Comparison of ENCODE assay signal across 9 cellular contexts in genomic region chr14:100708349-100709217, GRCh38. TPM values are rescaled to one million over a fixed set of nuclear protein-coding genes. Genes with fewer than 3 reads are reported as not detected.
DNase-seq lines count a peak whose midpoint lies in the region; FAIRE-seq and TF ChIP-seq lines count a peak whose summit lies in the region.
"Had no signal": no experiment of that assay in that cellular context is flagged by ENCODE, and none has a peak within 500 bp of the region (broad histone marks: within the 10 kb centered on the region; RNA-seq: fewer than 3 reads in every experiment).

No MANE protein-coding gene starts in this region.

- no peaks in the 10 kb centered on the region for H3K9me3 ChIP-seq in endothelial cell of umbilical vein (replicated peaks; ENCODE audit: control insufficient read depth, insufficient read depth, low read length)

- H3K9me1 ChIP-seq in endothelial cell of umbilical vein (replicated peaks; ENCODE audit: control insufficient read depth, extremely low read depth, insufficient read depth, low read length): no peaks in the 10 kb centered on the region

- no peak overlapping the region for H3K27ac ChIP-seq in endothelial cell of umbilical vein (ENCODE audit: insufficient read depth, low read depth, low read length)

- H4K20me1 ChIP-seq in endothelial cell of umbilical vein (replicated peaks; ENCODE audit: control insufficient read depth, extremely low read depth, insufficient read depth, low read length): no peaks in the 10 kb centered on the region

- H2AFZ ChIP-seq in endothelial cell of umbilical vein (ENCODE audit: low read depth, low read length): peak overlapping the region; percentile 59

- no peaks in the 10 kb centered on the region for H3K36me3 ChIP-seq in endothelial cell of umbilical vein (ENCODE audit: control insufficient read depth in 2 of 2, extremely low read depth in 1 of 2, insufficient read depth in 2 of 2, low read length in 2 of 2)

- POLR2A ChIA-PET in endothelial cell of umbilical vein (lab: Charles Lee): no interaction called here

- dilution Hi-C loops in endothelial cell of umbilical vein (cut with MboI; ENCODE audit: extremely low pct_ligation_motif_present, low sequenced_read_pairs): no loop called here

- TF ChIP-seq POLR2A in endothelial cell of umbilical vein (IDR thresholded peaks at IDR 0.05; ENCODE audit: low read depth, low read length): no peak
- no peak for TF ChIP-seq POLR2A in lower leg skin (IDR thresholded peaks at IDR 0.05)

- H3K4me3 ChIP-seq in endothelial cell of umbilical vein (replicated peaks in 1 of 3; ENCODE audit: insufficient read depth in 1 of 3, low read depth in 1 of 3, low read length in 3 of 3) (no peak overlapping the region), lower leg skin (ENCODE audit: low read depth, poor library complexity, severe bottlenecking) (no peak overlapping the region)

- 52 to 61% methylated on average over 34 to 37 of the region's 38 CpGs for WGBS in lower leg skin, 2 donors

- H3K79me2 ChIP-seq in endothelial cell of umbilical vein (ENCODE audit: control insufficient read depth, insufficient read depth, low read length): no peaks in the 10 kb centered on the region

- peaks cover 5% of the 10 kb centered on the region for H3K4me1 ChIP-seq in endothelial cell of umbilical vein (ENCODE audit: control insufficient read depth, extremely low read depth, insufficient read depth, low read length)

- DNase-seq in COLO668 (lab: John Stamatoyannopoulos, UW; ENCODE audit: unreplicated experiment): peak; percentile 71
- DNase-seq in NCI-H187 treated with DMSO at 0.1 percent for 48 hours (lab: John Stamatoyannopoulos, UW): peak; percentile 27
- DNase-seq in endothelial cell of umbilical vein (ENCODE audit: low read depth, low spot score): no peak
- DNase-seq in myocyte (ENCODE audit: low read depth): peak; percentile 48
- DNase-seq in GOT3 (lab: John Stamatoyannopoulos, UW): no peak
- DNase-seq in lower leg skin (ENCODE audit: low spot score in 2 of 2): no peak
- DNase-seq in globus pallidus (ENCODE audit: low spot score): no peak
- no peak for DNase-seq in activated T-cell treated with anti-CD3 and anti-CD28 coated beads, Interleukin-2, amount 50 U/mL, for 1 hour

- H3K9ac ChIP-seq in endothelial cell of umbilical vein (replicated peaks; ENCODE audit: extremely low read depth, insufficient read depth, low read length): no peak overlapping the region

- intact Hi-C loops in endothelial cell of umbilical vein (cut with micrococcal nuclease) (loop anchor here (5.0 kb wide), 1 partner anchor 194 kb away; the partner anchor contains the start of gene RTL1), lower leg skin (cut with DNase I; ENCODE audit: low total_unique reads) (no loop called here)

- CTCF ChIA-PET in endothelial cell of umbilical vein (lab: Charles Lee): interaction anchor here (4.0 kb wide), 1 partner anchor 14 kb away, joined by 24 read pairs; no protein-coding TSS in a partner anchor

- FAIRE-seq in endothelial cell of umbilical vein (lab: Jason Lieb, UNC): no peak

- no peak for TF ChIP-seq CTCF in endothelial cell of umbilical vein (IDR thresholded peaks at IDR 0.05; ENCODE audit: extremely low read depth in 1 of 2, insufficient read depth in 1 of 2, low read depth in 1 of 2, low read length in 2 of 2)
- no peak for TF ChIP-seq CTCF in lower leg skin (IDR thresholded peaks at IDR 0.05)

- no peaks in the 10 kb centered on the region for H3K27me3 ChIP-seq in endothelial cell of umbilical vein (ENCODE audit: control insufficient read depth in 2 of 2, insufficient read depth in 2 of 2, low read length in 2 of 2)

- BruUV-seq in endothelial cell of umbilical vein (replicated peaks; lab: Mats Ljungman, UMichigan): no TSS peak

- no peak overlapping the region for H3K4me2 ChIP-seq in endothelial cell of umbilical vein (ENCODE audit: insufficient read depth, low read length)

TF ChIP-seq in endothelial cell of umbilical vein, 7 proteins besides CTCF, POLR2A, EP300 and RAD21:
- TF ChIP-seq JUN (IDR thresholded peaks at IDR 0.05; ENCODE audit: borderline replicate concordance, insufficient read depth, insufficient read length, low read depth) (no peak), EZH2 (IDR thresholded peaks at IDR 0.05; ENCODE audit: borderline replicate concordance, low read depth, low read length, severe bottlenecking) (peak; percentile 50)

RNA-seq across cellular contexts. Expression of gene DLK1, which starts 18.1 kb away (rescaled TPM):
- total RNA-seq in endothelial cell of umbilical vein (not detected in 2 replicates), myocyte (not detected in 2 replicates), lower leg skin (not detected)
- not detected in 2 replicates for polyA plus RNA-seq in endothelial cell of umbilical vein
- not detected in 2 replicates for polyA plus RNA-seq in endothelial cell of umbilical vein (2011; cell fraction: cytosol; rRNA removed)
- polyA plus RNA-seq in endothelial cell of umbilical vein (2011; cell fraction: nucleus; rRNA removed): not detected in 2 replicates
- not detected in 2 replicates for polyA plus RNA-seq in endothelial cell of umbilical vein (2012)
- polyA minus RNA-seq in endothelial cell of umbilical vein: 8.3 and 11.2 TPM in 2 replicates
- polyA minus RNA-seq in endothelial cell of umbilical vein (2011; cell fraction: cytosol; rRNA and poly(A)+ RNA removed): not detected
- polyA minus RNA-seq in endothelial cell of umbilical vein (2011; cell fraction: nucleus; rRNA and poly(A)+ RNA removed): not detected in 2 replicates
- not detected for polyA plus RNA-seq in myocyte (2012)
- total RNA-seq: lung microvascular endothelial cell had no signal

Comparison
In these comparisons a context has a peak if more than half of its experiments do, and no peak if none do; other contexts are left out.
1. DNase-seq: peak in COLO668 (single experiment), NCI-H187 treated with DMSO at 0.1 percent for 48 hours (single experiment) and myocyte (single experiment); none in endothelial cell of umbilical vein (single experiment), GOT3 (single experiment), lower leg skin (0 of 2), globus pallidus (single experiment) and activated T-cell treated with anti-CD3 and anti-CD28 coated beads, Interleukin-2, amount 50 U/mL, for 1 hour (single experiment).